In genomic region chr14:24885410-24885913, GRCh38 we compare ENCODE assay signal across 1 cellular context.
A peak's percentile ranks its signal among the peaks of the same experiment; 100 is the strongest.
TF ChIP-seq lines count a peak whose summit lies in the region.

No MANE protein-coding gene starts in this region.

TF ChIP-seq in HepG2, 621 proteins besides CTCF, POLR2A, EP300 and RAD21 (continued from another document and continues in another):
- TF ChIP-seq, protein P1, sequence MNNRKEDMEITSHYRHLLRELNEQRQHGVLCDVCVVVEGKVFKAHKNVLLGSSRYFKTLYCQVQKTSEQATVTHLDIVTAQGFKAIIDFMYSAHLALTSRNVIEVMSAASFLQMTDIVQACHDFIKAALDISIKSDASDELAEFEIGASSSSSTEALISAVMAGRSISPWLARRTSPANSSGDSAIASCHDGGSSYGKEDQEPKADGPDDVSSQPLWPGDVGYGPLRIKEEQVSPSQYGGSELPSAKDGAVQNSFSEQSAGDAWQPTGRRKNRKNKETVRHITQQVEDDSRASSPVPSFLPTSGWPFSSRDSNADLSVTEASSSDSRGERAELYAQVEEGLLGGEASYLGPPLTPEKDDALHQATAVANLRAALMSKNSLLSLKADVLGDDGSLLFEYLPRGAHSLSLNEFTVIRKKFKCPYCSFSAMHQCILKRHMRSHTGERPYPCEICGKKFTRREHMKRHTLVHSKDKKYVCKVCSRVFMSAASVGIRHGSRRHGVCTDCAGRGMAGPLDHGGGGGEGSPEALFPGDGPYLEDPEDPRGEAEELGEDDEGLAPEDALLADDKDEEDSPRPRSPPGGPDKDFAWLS (CRISPR knock-in tag; IDR thresholded peaks at IDR 0.05; ENCODE audit: borderline replicate concordance), result no peak
- TF ChIP-seq ZNF292 (CRISPR knock-in tag; IDR thresholded peaks at IDR 0.05; ENCODE audit: borderline replicate concordance, low read depth) (peak; percentile 82; the same call in 1 of the 2 replicates), FOXA1 (IDR thresholded peaks at IDR 0.05) (no peak), FOXA1 (CRISPR knock-in tag; IDR thresholded peaks at IDR 0.05) (peak; percentile 57; the same call in 1 of the 2 replicates), ZFP82 (CRISPR knock-in tag; IDR thresholded peaks at IDR 0.05; ENCODE audit: borderline replicate concordance) (0 out of 2 replicates have a peak, but pooled peaks have one; percentile 46), SIX1 (CRISPR knock-in tag; IDR thresholded peaks at IDR 0.05; ENCODE audit: borderline replicate concordance) (peak; percentile 22; the same call in 1 of the 2 replicates), ZSCAN9 (CRISPR knock-in tag; IDR thresholded peaks at IDR 0.05; ENCODE audit: borderline replicate concordance) (no peak), CBX5 (CRISPR knock-in tag; IDR thresholded peaks at IDR 0.05; ENCODE audit: borderline replicate concordance) (peak; percentile 73; the same call in 1 of the 2 replicates), ZNF160 (CRISPR knock-in tag; IDR thresholded peaks at IDR 0.05) (no peak), SCMH1 (CRISPR knock-in tag; IDR thresholded peaks at IDR 0.05; ENCODE audit: borderline replicate concordance) (no peak), ZNF557 (CRISPR knock-in tag; IDR thresholded peaks at IDR 0.05) (no peak), NCOR1 (IDR thresholded peaks at IDR 0.05; ENCODE audit: borderline replicate concordance, low read length) (no peak), TCF7 (IDR thresholded peaks at IDR 0.05; ENCODE audit: low read depth) (peak; percentile 58; the same call in 1 of the 2 replicates), SMAD9 (CRISPR knock-in tag; IDR thresholded peaks at IDR 0.05) (no peak), SP5 (CRISPR knock-in tag; IDR thresholded peaks at IDR 0.05; ENCODE audit: borderline replicate concordance, low read depth) (no peak), ZFY (CRISPR knock-in tag; IDR thresholded peaks at IDR 0.05) (no peak), HOMEZ (CRISPR knock-in tag; IDR thresholded peaks at IDR 0.05; ENCODE audit: low read depth) (peak; percentile 61; the same call in 1 of the 2 replicates), ZMYM2 (CRISPR knock-in tag; IDR thresholded peaks at IDR 0.05) (0 out of 2 replicates have a peak, but pooled peaks have one; percentile 46), TFE3 (CRISPR knock-in tag; IDR thresholded peaks at IDR 0.05) (0 out of 2 replicates have a peak, but pooled peaks have one; percentile 45), SRY (CRISPR knock-in tag; IDR thresholded peaks at IDR 0.05) (no peak), SAP130 (CRISPR knock-in tag; IDR thresholded peaks at IDR 0.05; ENCODE audit: low read depth) (peak; percentile 61), POLR2AphosphoS2 (IDR thresholded peaks at IDR 0.05; ENCODE audit: low read depth, low read length) (no peak), ZNF326 (CRISPR knock-in tag; IDR thresholded peaks at IDR 0.05; ENCODE audit: borderline replicate concordance) (no peak), CCAR2 (optimal IDR thresholded peaks at IDR 0.05; ENCODE audit: low read depth, low read length) (peak; percentile 59), TCF12 (IDR thresholded peaks at IDR 0.05) (no peak), TCF12 (CRISPR knock-in tag; IDR thresholded peaks at IDR 0.05) (no peak), ONECUT2 (CRISPR knock-in tag; IDR thresholded peaks at IDR 0.05) (no peak), ZNF577 (CRISPR knock-in tag; IDR thresholded peaks at IDR 0.05; ENCODE audit: borderline replicate concordance, low read depth) (no peak), ISX (CRISPR knock-in tag; conservative IDR thresholded peaks at IDR 0.05) (no peak), ASH2L (IDR thresholded peaks at IDR 0.05; ENCODE audit: insufficient read length, low read depth, low read length) (no peak), ZBTB38 (CRISPR knock-in tag; IDR thresholded peaks at IDR 0.05) (no peak), ZNF354B (CRISPR knock-in tag; IDR thresholded peaks at IDR 0.05) (no peak), PAXIP1 (CRISPR knock-in tag; conservative IDR thresholded peaks at IDR 0.05) (peak; percentile 75), ZNF143 (CRISPR knock-in tag; IDR thresholded peaks at IDR 0.05) (no peak), KDM5B (CRISPR knock-in tag; IDR thresholded peaks at IDR 0.05; ENCODE audit: borderline replicate concordance) (no peak)
- TF ChIP-seq, protein P2, sequence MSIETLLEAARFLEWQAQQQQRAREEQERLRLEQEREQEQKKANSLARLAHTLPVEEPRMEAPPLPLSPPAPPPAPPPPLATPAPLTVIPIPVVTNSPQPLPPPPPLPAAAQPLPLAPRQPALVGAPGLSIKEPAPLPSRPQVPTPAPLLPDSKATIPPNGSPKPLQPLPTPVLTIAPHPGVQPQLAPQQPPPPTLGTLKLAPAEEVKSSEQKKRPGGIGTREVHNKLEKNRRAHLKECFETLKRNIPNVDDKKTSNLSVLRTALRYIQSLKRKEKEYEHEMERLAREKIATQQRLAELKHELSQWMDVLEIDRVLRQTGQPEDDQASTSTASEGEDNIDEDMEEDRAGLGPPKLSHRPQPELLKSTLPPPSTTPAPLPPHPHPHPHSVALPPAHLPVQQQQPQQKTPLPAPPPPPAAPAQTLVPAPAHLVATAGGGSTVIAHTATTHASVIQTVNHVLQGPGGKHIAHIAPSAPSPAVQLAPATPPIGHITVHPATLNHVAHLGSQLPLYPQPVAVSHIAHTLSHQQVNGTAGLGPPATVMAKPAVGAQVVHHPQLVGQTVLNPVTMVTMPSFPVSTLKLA (IDR thresholded peaks at IDR 0.05), result peak; percentile 41; the same call in 1 of the 2 replicates
- TF ChIP-seq, protein P3, sequence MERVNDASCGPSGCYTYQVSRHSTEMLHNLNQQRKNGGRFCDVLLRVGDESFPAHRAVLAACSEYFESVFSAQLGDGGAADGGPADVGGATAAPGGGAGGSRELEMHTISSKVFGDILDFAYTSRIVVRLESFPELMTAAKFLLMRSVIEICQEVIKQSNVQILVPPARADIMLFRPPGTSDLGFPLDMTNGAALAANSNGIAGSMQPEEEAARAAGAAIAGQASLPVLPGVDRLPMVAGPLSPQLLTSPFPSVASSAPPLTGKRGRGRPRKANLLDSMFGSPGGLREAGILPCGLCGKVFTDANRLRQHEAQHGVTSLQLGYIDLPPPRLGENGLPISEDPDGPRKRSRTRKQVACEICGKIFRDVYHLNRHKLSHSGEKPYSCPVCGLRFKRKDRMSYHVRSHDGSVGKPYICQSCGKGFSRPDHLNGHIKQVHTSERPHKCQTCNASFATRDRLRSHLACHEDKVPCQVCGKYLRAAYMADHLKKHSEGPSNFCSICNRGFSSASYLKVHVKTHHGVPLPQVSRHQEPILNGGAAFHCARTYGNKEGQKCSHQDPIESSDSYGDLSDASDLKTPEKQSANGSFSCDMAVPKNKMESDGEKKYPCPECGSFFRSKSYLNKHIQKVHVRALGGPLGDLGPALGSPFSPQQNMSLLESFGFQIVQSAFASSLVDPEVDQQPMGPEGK (CRISPR knock-in tag; IDR thresholded peaks at IDR 0.05), result peak; percentile 19; the same call in 1 of the 2 replicates
- TF ChIP-seq, protein P4, sequence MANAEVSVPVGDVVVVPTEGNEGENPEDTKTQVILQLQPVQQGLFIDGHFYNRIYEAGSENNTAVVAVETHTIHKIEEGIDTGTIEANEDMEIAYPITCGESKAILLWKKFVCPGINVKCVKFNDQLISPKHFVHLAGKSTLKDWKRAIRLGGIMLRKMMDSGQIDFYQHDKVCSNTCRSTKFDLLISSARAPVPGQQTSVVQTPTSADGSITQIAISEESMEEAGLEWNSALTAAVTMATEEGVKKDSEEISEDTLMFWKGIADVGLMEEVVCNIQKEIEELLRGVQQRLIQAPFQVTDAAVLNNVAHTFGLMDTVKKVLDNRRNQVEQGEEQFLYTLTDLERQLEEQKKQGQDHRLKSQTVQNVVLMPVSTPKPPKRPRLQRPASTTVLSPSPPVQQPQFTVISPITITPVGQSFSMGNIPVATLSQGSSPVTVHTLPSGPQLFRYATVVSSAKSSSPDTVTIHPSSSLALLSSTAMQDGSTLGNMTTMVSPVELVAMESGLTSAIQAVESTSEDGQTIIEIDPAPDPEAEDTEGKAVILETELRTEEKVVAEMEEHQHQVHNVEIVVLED (CRISPR knock-in tag; IDR thresholded peaks at IDR 0.05; ENCODE audit: borderline replicate concordance), result peak; percentile 31; the same call in 1 of the 2 replicates
- TF ChIP-seq, protein P5, sequence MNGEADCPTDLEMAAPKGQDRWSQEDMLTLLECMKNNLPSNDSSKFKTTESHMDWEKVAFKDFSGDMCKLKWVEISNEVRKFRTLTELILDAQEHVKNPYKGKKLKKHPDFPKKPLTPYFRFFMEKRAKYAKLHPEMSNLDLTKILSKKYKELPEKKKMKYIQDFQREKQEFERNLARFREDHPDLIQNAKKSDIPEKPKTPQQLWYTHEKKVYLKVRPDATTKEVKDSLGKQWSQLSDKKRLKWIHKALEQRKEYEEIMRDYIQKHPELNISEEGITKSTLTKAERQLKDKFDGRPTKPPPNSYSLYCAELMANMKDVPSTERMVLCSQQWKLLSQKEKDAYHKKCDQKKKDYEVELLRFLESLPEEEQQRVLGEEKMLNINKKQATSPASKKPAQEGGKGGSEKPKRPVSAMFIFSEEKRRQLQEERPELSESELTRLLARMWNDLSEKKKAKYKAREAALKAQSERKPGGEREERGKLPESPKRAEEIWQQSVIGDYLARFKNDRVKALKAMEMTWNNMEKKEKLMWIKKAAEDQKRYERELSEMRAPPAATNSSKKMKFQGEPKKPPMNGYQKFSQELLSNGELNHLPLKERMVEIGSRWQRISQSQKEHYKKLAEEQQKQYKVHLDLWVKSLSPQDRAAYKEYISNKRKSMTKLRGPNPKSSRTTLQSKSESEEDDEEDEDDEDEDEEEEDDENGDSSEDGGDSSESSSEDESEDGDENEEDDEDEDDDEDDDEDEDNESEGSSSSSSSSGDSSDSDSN (CRISPR knock-in tag; IDR thresholded peaks at IDR 0.05), result no peak
- TF ChIP-seq, protein P6, sequence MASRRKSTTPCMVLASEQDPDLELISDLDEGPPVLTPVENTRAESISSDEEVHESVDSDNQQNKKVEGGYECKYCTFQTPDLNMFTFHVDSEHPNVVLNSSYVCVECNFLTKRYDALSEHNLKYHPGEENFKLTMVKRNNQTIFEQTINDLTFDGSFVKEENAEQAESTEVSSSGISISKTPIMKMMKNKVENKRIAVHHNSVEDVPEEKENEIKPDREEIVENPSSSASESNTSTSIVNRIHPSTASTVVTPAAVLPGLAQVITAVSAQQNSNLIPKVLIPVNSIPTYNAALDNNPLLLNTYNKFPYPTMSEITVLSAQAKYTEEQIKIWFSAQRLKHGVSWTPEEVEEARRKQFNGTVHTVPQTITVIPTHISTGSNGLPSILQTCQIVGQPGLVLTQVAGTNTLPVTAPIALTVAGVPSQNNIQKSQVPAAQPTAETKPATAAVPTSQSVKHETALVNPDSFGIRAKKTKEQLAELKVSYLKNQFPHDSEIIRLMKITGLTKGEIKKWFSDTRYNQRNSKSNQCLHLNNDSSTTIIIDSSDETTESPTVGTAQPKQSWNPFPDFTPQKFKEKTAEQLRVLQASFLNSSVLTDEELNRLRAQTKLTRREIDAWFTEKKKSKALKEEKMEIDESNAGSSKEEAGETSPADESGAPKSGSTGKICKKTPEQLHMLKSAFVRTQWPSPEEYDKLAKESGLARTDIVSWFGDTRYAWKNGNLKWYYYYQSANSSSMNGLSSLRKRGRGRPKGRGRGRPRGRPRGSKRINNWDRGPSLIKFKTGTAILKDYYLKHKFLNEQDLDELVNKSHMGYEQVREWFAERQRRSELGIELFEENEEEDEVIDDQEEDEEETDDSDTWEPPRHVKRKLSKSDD (CRISPR knock-in tag; IDR thresholded peaks at IDR 0.05; ENCODE audit: low read depth), result peak; percentile 51; the same call in 1 of the 2 replicates
- TF ChIP-seq, protein P7, sequence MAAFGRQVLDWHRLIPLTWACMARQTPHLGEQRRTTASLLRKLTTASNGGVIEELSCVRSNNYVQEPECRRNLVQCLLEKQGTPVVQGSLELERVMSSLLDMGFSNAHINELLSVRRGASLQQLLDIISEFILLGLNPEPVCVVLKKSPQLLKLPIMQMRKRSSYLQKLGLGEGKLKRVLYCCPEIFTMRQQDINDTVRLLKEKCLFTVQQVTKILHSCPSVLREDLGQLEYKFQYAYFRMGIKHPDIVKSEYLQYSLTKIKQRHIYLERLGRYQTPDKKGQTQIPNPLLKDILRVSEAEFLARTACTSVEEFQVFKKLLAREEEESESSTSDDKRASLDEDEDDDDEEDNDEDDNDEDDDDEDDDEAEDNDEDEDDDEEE (CRISPR knock-in tag; IDR thresholded peaks at IDR 0.05), result no peak
